ENCODE assay signal across 26 cellular contexts in genomic region chr20:37424062-37424851, GRCh38.
DNase-seq lines count a peak whose midpoint lies in the region; ATAC-seq, FAIRE-seq and TF ChIP-seq lines count a peak whose summit lies in the region.
"Had no signal": no experiment of that assay in that cellular context is flagged by ENCODE, and none has a peak within 500 bp of the region (broad histone marks: within the 10 kb centered on the region; RNA-seq: fewer than 3 reads in every experiment).

No MANE protein-coding gene starts in this region.

- FAIRE-seq in HepG2 (lab: Jason Lieb, UNC), result no peak
- FAIRE-seq: A204.1, GM12878, GM18507 had no signal

- TF ChIP-seq EP300 in HepG2 (IDR thresholded peaks at IDR 0.05; ENCODE audit: low read depth in 2 of 2, low read length in 2 of 2) (no peak), HepG2 (CRISPR knock-in tag; IDR thresholded peaks at IDR 0.05; ENCODE audit: borderline replicate concordance) (no peak)

- no peaks in the 10 kb centered on the region for H3K4me1 Mint-ChIP-seq in central memory CD8-positive, alpha-beta T cell
- H3K4me1 Mint-ChIP-seq in neural crest cell, result peaks cover 32% of the 10 kb centered on the region
- H3K4me1 Mint-ChIP-seq: B cell had no signal

- H3K4me1 ChIP-seq in HepG2 (ENCODE audit: insufficient read depth, low read length) (peaks cover 14% of the 10 kb centered on the region), right lobe of liver (no peaks in the 10 kb centered on the region), mammary epithelial cell (ENCODE audit: insufficient read depth, low read length) (no peaks in the 10 kb centered on the region)
- H3K4me1 ChIP-seq: Caco-2 had no signal

- in situ Hi-C loops in HepG2 (cut with HindIII; ENCODE audit: extremely low pct_ligation_motif_present, low pct_unique_long_range_greater_than_20kb), result no loop called here
- in situ Hi-C loops in mammary epithelial cell (cut with MboI; ENCODE audit: low sequenced_read_pairs in 2 of 2), result no loop called here

- H4K20me1 ChIP-seq in HepG2 (ENCODE audit: insufficient read depth, low read length), result no peaks in the 10 kb centered on the region
- H4K20me1 ChIP-seq in mammary epithelial cell (ENCODE audit: insufficient read depth, low read length), result no peaks in the 10 kb centered on the region
- H4K20me1 ChIP-seq: BLaER1 had no signal

- no peak for TF ChIP-seq RAD21 in HepG2 (CRISPR knock-in tag; IDR thresholded peaks at IDR 0.05)

- ATAC-seq in HepG2 (no peak), right lobe of liver (no peak)
- no peak for ATAC-seq in central memory CD8-positive, alpha-beta T cell (replicated peaks; ENCODE audit: extremely low read depth, poor library complexity, severe bottlenecking)
- ATAC-seq: CD8-positive, alpha-beta T cell; GM12878; HCT116 had no signal

- H3K27me3 Mint-ChIP-seq in central memory CD8-positive, alpha-beta T cell, result peaks cover 31% of the 10 kb centered on the region
- peaks cover 20% of the 10 kb centered on the region for H3K27me3 Mint-ChIP-seq in neural crest cell (ENCODE audit: low read depth)

- H3K9me3 ChIP-seq in HepG2 (ENCODE audit: low read length) (no peaks in the 10 kb centered on the region), right lobe of liver (no peaks in the 10 kb centered on the region), mammary epithelial cell (replicated peaks; ENCODE audit: insufficient read depth, low read length) (no peaks in the 10 kb centered on the region)
- H3K9me3 ChIP-seq: BLaER1, Caco-2 had no signal

- DNase-seq in HepG2 (ENCODE audit: low spot score), result no peak
- DNase-seq in right lobe of liver, result no peak
- no peak for DNase-seq in central memory CD8-positive, alpha-beta T cell (ENCODE audit: low spot score in 2 of 2)
- no peak for DNase-seq in neural crest cell (ENCODE audit: low read depth, low spot score)
- no peak for DNase-seq in occipital lobe (lab: John Stamatoyannopoulos, UW)
- DNase-seq in mammary epithelial cell, result no peak
- no peak for DNase-seq in NCI-H2171 treated with DMSO at 0.1 percent for 48 hours (lab: John Stamatoyannopoulos, UW)
- no peak for DNase-seq in DMS53 (lab: John Stamatoyannopoulos, UW)
- DNase-seq: Caco-2; CD4-positive, CD25-positive, alpha-beta regulatory T cell; CD8-positive, alpha-beta T cell; DMS153; DMS79; EL; GDM1; GOT3; H7; HFFc6 had no signal

- TF ChIP-seq POLR2A in HepG2 (IDR thresholded peaks at IDR 0.05; ENCODE audit: insufficient read depth in 1 of 2, low read depth in 2 of 2, low read length in 2 of 2) (no peak), right lobe of liver (IDR thresholded peaks at IDR 0.05) (no peak)

- intact Hi-C loops in HepG2 (cut with micrococcal nuclease; ENCODE audit: unreplicated experiment) (no loop called here), right lobe of liver (cut with DNase I) (no loop called here), mammary epithelial cell (cut with micrococcal nuclease) (no loop called here)

- H3K4me2 ChIP-seq in HepG2 (ENCODE audit: low read depth, low read length) (no peak overlapping the region), mammary epithelial cell (ENCODE audit: insufficient read depth, low read depth, low read length) (no peak overlapping the region)
- H3K4me2 ChIP-seq: BLaER1 had no signal

- peak overlapping the region; percentile 16 for H3K27ac Mint-ChIP-seq in central memory CD8-positive, alpha-beta T cell (ENCODE audit: low read depth)
- H3K27ac Mint-ChIP-seq in neural crest cell (ENCODE audit: unreplicated experiment), result peak overlapping the region; percentile 79
- H3K27ac Mint-ChIP-seq: B cell; CD4-positive, CD25-positive, alpha-beta regulatory T cell; CD8-positive, alpha-beta T cell; HFFc6 had no signal

- WGBS in HepG2 (ENCODE audit: low lambda C conversion rate), result 12% methylated on average over 3 of the region's 3 CpGs
- 54% methylated on average over 3 of the region's 3 CpGs for WGBS in right lobe of liver (ENCODE audit: insufficient coverage, low coverage, low lambda C conversion rate, missing lambda C conversion rate)
- WGBS in mammary epithelial cell (ENCODE audit: low coverage, missing lambda C conversion rate), result 78% methylated on average over 2 of the region's 3 CpGs

- CTCF ChIA-PET in HepG2 (lab: Yijun Ruan, JAX; ENCODE audit: low intra/inter-chr PET ratio, low total read pairs), result no interaction called here
- CTCF ChIA-PET in mammary epithelial cell (lab: Charles Lee; ENCODE audit: low non-redundant PET), result interaction anchor here (0.6 kb wide), 1 partner anchor 246 kb away, joined by 5 read pairs; no protein-coding TSS in a partner anchor

- BruUV-seq in HepG2 (replicated peaks; lab: Mats Ljungman, UMichigan) (no TSS peak), mammary epithelial cell (replicated peaks; lab: Mats Ljungman, UMichigan) (no TSS peak)

- no peaks in the 10 kb centered on the region for H3K36me3 Mint-ChIP-seq in central memory CD8-positive, alpha-beta T cell (ENCODE audit: insufficient read depth)
- H3K36me3 Mint-ChIP-seq in neural crest cell (ENCODE audit: low read depth), result no peaks in the 10 kb centered on the region
- H3K36me3 Mint-ChIP-seq: CD4-positive, CD25-positive, alpha-beta regulatory T cell; CD8-positive, alpha-beta T cell had no signal

- no peaks in the 10 kb centered on the region for H3K9me3 Mint-ChIP-seq in central memory CD8-positive, alpha-beta T cell
- H3K9me3 Mint-ChIP-seq in neural crest cell, result no peaks in the 10 kb centered on the region
- H3K9me3 Mint-ChIP-seq: CD4-positive, CD25-positive, alpha-beta regulatory T cell; CD8-positive, alpha-beta T cell; HFFc6 had no signal

- dilution Hi-C loops in mammary epithelial cell (cut with HindIII; ENCODE audit: low sequenced_read_pairs), result no loop called here

- TF ChIP-seq CTCF in HepG2 (CRISPR knock-in tag; IDR thresholded peaks at IDR 0.05) (no peak), right lobe of liver (IDR thresholded peaks at IDR 0.05) (no peak), neural crest cell (conservative IDR thresholded peaks at IDR 0.05) (no peak), mammary epithelial cell (conservative IDR thresholded peaks at IDR 0.05 in 1 of 2, IDR thresholded peaks at IDR 0.05 in 1 of 2; ENCODE audit: extremely low read depth in 1 of 2, insufficient read depth in 1 of 2, low read depth in 1 of 2, low read length in 2 of 2) (no peak)

- H3K4me3 Mint-ChIP-seq in central memory CD8-positive, alpha-beta T cell, result no peak overlapping the region
- H3K4me3 Mint-ChIP-seq in neural crest cell, result no peak overlapping the region
- H3K4me3 Mint-ChIP-seq: B cell; CD4-positive, CD25-positive, alpha-beta regulatory T cell; CD8-positive, alpha-beta T cell; HFFc6 had no signal

- no peak overlapping the region for H3K27ac ChIP-seq in HepG2 (ENCODE audit: extremely low read length, insufficient read depth, low read length)
- no peak overlapping the region for H3K27ac ChIP-seq in right lobe of liver
- H3K27ac ChIP-seq in mammary epithelial cell (ENCODE audit: insufficient read depth, low read depth, low read length), result no peak overlapping the region
- H3K27ac ChIP-seq: 22Rv1, BLaER1, C4-2B had no signal

- H3K9ac ChIP-seq in HepG2 (ENCODE audit: insufficient read depth, low read depth, low read length) (no peak overlapping the region), mammary epithelial cell (ENCODE audit: insufficient read depth, low read length) (no peak overlapping the region)
- H3K9ac ChIP-seq: BLaER1 had no signal

- H3K79me2 ChIP-seq in HepG2 (ENCODE audit: insufficient read depth, low read length) (no peaks in the 10 kb centered on the region), mammary epithelial cell (ENCODE audit: insufficient read depth, low read length) (no peaks in the 10 kb centered on the region)

- H2AFZ ChIP-seq in HepG2 (ENCODE audit: low read length) (no peak overlapping the region), mammary epithelial cell (ENCODE audit: low read depth, low read length) (no peak overlapping the region)

- H3K4me3 ChIP-seq in HepG2 (replicated peaks in 1 of 3; ENCODE audit: insufficient read depth in 1 of 3, low read depth in 2 of 3, low read length in 3 of 3) (no peak overlapping the region), right lobe of liver (no peak overlapping the region), mammary epithelial cell (replicated peaks in 1 of 3; ENCODE audit: insufficient read depth in 1 of 3, low read depth in 2 of 3, low read length in 3 of 3) (no peak overlapping the region)
- H3K4me3 ChIP-seq: BLaER1, GM12878 had no signal

- POLR2A ChIA-PET in HepG2 (lab: Yijun Ruan, JAX), result no interaction called here

- H3K36me3 ChIP-seq in HepG2 (replicated peaks in 1 of 2; ENCODE audit: control insufficient read depth in 1 of 2, insufficient read depth in 2 of 2, low read length in 2 of 2) (no peaks in the 10 kb centered on the region), right lobe of liver (no peaks in the 10 kb centered on the region), mammary epithelial cell (ENCODE audit: insufficient read depth, low read length) (no peaks in the 10 kb centered on the region)
- H3K36me3 ChIP-seq: BLaER1 had no signal

- H3K27me3 ChIP-seq in HepG2 (ENCODE audit: control insufficient read depth in 1 of 2, insufficient read depth in 2 of 2, low read length in 2 of 2) (peaks cover 15 to 99% of the 10 kb centered on the region in 2 experiments; a peak in 4 of 5 replicates), right lobe of liver (no peaks in the 10 kb centered on the region), mammary epithelial cell (ENCODE audit: insufficient read depth, low read length) (peaks cover under 1% of the 10 kb centered on the region)
- H3K27me3 ChIP-seq: BLaER1 had no signal

TF ChIP-seq in HepG2, 621 proteins besides CTCF, POLR2A, EP300 and RAD21 (continues in another document):
- TF ChIP-seq HNF4A (CRISPR knock-in tag; IDR thresholded peaks at IDR 0.05), result no peak
- TF ChIP-seq FOXK2 (IDR thresholded peaks at IDR 0.05), result peak; percentile 51; the same call in 1 of the 2 replicates
- 0 out of 2 replicates have a peak, but pooled peaks have one; percentile 43 for TF ChIP-seq LCORL (IDR thresholded peaks at IDR 0.05)
- TF ChIP-seq LCORL (CRISPR knock-in tag; IDR thresholded peaks at IDR 0.05), result no peak
